Comparison of ENCODE assay signal across 11 cellular contexts in the genomic region with DNA sequence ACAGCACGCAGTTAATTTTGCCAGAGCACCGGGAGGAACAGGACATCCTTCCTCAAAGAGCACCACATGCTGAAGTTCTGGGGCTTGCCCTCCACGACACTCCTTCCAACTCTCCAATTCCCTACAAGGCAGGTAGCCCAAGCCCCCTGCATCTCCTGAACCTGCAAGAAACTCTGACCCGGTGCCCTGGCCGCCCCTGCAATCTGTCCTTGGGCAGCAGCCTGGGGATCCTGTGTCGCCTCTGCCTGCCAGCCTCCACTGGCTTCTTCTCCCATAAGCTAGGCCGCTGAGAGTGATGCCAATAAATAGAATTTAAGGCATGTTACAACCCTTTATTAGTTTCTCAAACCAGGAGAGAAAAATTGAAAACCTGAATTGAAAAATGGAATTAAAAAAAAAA.
"Had no signal": no experiment of that assay in that cellular context is flagged by ENCODE, and none has a peak within 500 bp of the region (broad histone marks: within the 10 kb centered on the region; RNA-seq: fewer than 3 reads in every experiment).

No MANE protein-coding gene starts in this region.

- H2AFZ ChIP-seq: parathyroid adenoma had no signal

- DNase-seq: activated CD4-positive, alpha-beta T cell treated with anti-CD3 and anti-CD28 coated beads, Interleukin-2, amount 50 U/mL, for 4 hours; activated effector memory CD4-positive, alpha-beta T cell treated with Interleukin-2 at 50 U/mL for 16 hours; activated T-cell treated with anti-CD3 and anti-CD28 coated beads for 4 hours; left colon; lower lobe of right lung; stimulated activated CD4-positive, alpha-beta T cell treated with anti-CD3 and anti-CD28 coated beads, Interleukin-1b, Interleukin-23, amount 100 ng/mL, for 48 hours; SW 1271 had no signal

- H3K27me3 ChIP-seq: tibial nerve, vagina had no signal

- H3K9me3 ChIP-seq: lower lobe of right lung, tibial nerve, vagina had no signal

- H3K36me3 ChIP-seq: lower lobe of right lung, vagina had no signal

- H3K27ac ChIP-seq: lower lobe of right lung, parathyroid adenoma, tibial nerve, vagina had no signal

- H3K4me1 ChIP-seq: vagina had no signal

- ATAC-seq: esophagus mucosa, left colon, lower lobe of right lung had no signal

- H3K79me2 ChIP-seq: parathyroid adenoma had no signal

- H3K4me3 ChIP-seq: lower lobe of right lung, tibial nerve, vagina had no signal

- H3K9ac ChIP-seq: parathyroid adenoma had no signal
